Comparison of ENCODE assay signal across 19 cellular contexts in genomic region chr21:41673596-41674335, GRCh38.
"Had no signal": no experiment of that assay in that cellular context is flagged by ENCODE, and none has a peak within 500 bp of the region (broad histone marks: within the 10 kb centered on the region; RNA-seq: fewer than 3 reads in every experiment).

No MANE protein-coding gene starts in this region.

- H3K4me2 ChIP-seq: hepatocyte had no signal

- H3K27ac ChIP-seq: epithelial cell of prostate, gastroesophageal sphincter, hepatocyte, lower lobe of right lung, prostate gland, suprapubic skin had no signal

- ATAC-seq: gastroesophageal sphincter; lower lobe of right lung; sciatic nerve; stimulated activated naive CD8-positive, alpha-beta T cell treated with anti-CD3 and anti-CD28 coated beads, Interleukin-15, Interleukin-2, amounts not matched to agents 100 U/mL and 50 U/mL, for 24 hours had no signal

- H3K79me2 ChIP-seq: hepatocyte had no signal

- H3K36me3 ChIP-seq: gastroesophageal sphincter, lower lobe of right lung, prostate gland, suprapubic skin had no signal

- H3K36me3 Mint-ChIP-seq: activated naive CD4-positive, alpha-beta T cell treated with anti-CD3 and anti-CD28 coated beads, Interleukin-2, amount 10 ng/mL, durations not matched to agents 7 days and 5 days; mesothelial cell of epicardium; naive B cell had no signal

- H3K9me3 ChIP-seq: gastroesophageal sphincter, lower lobe of right lung, prostate gland, suprapubic skin had no signal

- H3K9me3 Mint-ChIP-seq: activated naive CD4-positive, alpha-beta T cell treated with anti-CD3 and anti-CD28 coated beads, Interleukin-2, amount 10 ng/mL, durations not matched to agents 7 days and 5 days; activated T-helper 2 cell treated with anti-CD3 and anti-CD28 coated beads, Interferon-gamma antibody, Interleukin-2, Interleukin-4, amounts not matched to agents 10 μg/mL and 5 μg/mL and 100 μg/mL, durations not matched to agents 14 hours and 24 hours and 36 hours; naive B cell had no signal

- H3K4me1 Mint-ChIP-seq: naive B cell had no signal

- DNase-seq: activated naive CD4-positive, alpha-beta T cell treated with anti-CD3 and anti-CD28 coated beads, Interleukin-2, amount 10 ng/mL, durations not matched to agents 7 days and 5 days; caudate nucleus; cortex of kidney; effector CD8-positive, alpha-beta T cell; kidney; lower lobe of right lung; naive B cell; stimulated activated CD4-positive, alpha-beta T cell treated with anti-CD3 and anti-CD28 coated beads, Interleukin-4, amount 100 ng/mL, for 1 hour; stimulated activated CD8-positive, alpha-beta memory T cell treated with anti-CD3 and anti-CD28 coated beads, Interleukin-4, amount 100 ng/mL, for 48 hours; stimulated activated naive CD8-positive, alpha-beta T cell treated with anti-CD3 and anti-CD28 coated beads, Interleukin-15, Interleukin-2, amounts not matched to agents 100 U/mL and 50 U/mL, for 24 hours; T-helper 2 cell had no signal

- H3K27me3 ChIP-seq: hepatocyte had no signal

- H3K4me3 ChIP-seq: gastroesophageal sphincter, hepatocyte, lower lobe of right lung, prostate gland, suprapubic skin had no signal

- H3K27ac Mint-ChIP-seq: activated naive CD4-positive, alpha-beta T cell treated with anti-CD3 and anti-CD28 coated beads, Interleukin-2, amount 10 ng/mL, durations not matched to agents 7 days and 5 days; activated T-helper 2 cell treated with anti-CD3 and anti-CD28 coated beads, Interferon-gamma antibody, Interleukin-2, Interleukin-4, amounts not matched to agents 10 μg/mL and 5 μg/mL and 100 μg/mL, durations not matched to agents 14 hours and 24 hours and 36 hours; mesothelial cell of epicardium; naive B cell had no signal

- H3K4me3 Mint-ChIP-seq: activated naive CD4-positive, alpha-beta T cell treated with anti-CD3 and anti-CD28 coated beads, Interleukin-2, amount 10 ng/mL, durations not matched to agents 7 days and 5 days; mesothelial cell of epicardium; naive B cell had no signal

- H2AFZ ChIP-seq: hepatocyte had no signal
